Comparison of ENCODE assay signal across 1 cellular context in genomic region chr19:15265849-15266248, GRCh38.
TF ChIP-seq lines count a peak whose summit lies in the region.

No MANE protein-coding gene starts in this region.

TF ChIP-seq in SK-N-SH treated with all-trans-retinoic acid at 6 μM for 48 hours, 23 proteins besides CTCF, POLR2A, EP300 and RAD21 (continued from another document):
- TF ChIP-seq PATZ1 (CRISPR knock-in tag; IDR thresholded peaks at IDR 0.05; ENCODE audit: borderline replicate concordance) (peak; percentile 90; the same call in 1 of the 2 replicates), ISL1 (CRISPR knock-in tag; IDR thresholded peaks at IDR 0.05) (no peak)
